Comparison of ENCODE assay signal across 8 cellular contexts in the genomic region with DNA sequence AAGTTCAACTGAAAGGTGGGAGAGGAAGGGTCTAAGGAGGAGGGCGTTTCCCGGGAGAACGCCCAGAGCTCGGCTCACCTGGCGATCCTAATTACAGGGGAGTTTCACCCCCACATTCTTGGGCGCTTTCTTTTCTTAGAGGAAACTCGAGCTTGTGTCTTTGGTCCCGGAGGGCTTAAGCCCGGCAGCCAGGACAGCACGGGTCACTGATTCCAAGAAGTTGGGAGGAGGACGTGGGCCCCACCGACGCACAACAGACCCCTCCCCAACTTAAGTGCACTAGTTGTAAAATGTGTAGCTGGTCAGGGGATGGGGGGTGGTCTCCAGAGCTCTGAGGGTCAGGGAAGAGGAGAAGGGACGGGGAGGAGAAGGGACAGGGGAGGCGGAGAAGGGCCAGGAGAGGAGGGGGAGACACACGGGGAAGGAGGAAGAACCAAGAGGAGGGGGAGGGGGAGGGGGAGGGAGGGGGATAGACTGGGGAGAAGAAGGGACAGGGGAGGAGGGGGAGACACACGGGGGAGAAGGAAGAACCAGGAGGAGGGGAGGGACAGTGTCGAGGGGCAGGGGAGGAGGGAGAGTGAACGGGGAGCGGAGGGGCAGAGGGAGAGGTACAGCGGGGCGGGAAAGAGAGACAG. TPM values are rescaled to one million over a fixed set of nuclear protein-coding genes. Genes with fewer than 3 reads are reported as not detected.
DNase-seq lines count a peak whose midpoint lies in the region; ATAC-seq and TF ChIP-seq lines count a peak whose summit lies in the region.

No MANE protein-coding gene starts in this region.

- H3K36me3 Mint-ChIP-seq in GM23338 (ENCODE audit: low read depth) = peaks cover 15% of the 10 kb centered on the region

- H3K4me3 Mint-ChIP-seq in GM23338 = peak overlapping the region; percentile 77

- H3K4me1 Mint-ChIP-seq in GM23338 = peaks cover 27% of the 10 kb centered on the region

- DNase-seq in ACHN (peak; percentile 58), GM23338 (ENCODE audit: low spot score) (peak; percentile 73), ascending aorta (ENCODE audit: low spot score in 2 of 2) (no peak), lower lobe of right lung (no peak), NCI-H1105 treated with DMSO at 0.1 percent for 48 hours (lab: John Stamatoyannopoulos, UW) (no peak), pons (ENCODE audit: low spot score) (no peak)
- no peak for DNase-seq in central memory CD4-positive, alpha-beta T cell
- no peak for DNase-seq in effector CD4-positive, alpha-beta T cell

- intact Hi-C loops in ascending aorta (cut with DNase I) (no loop called here), lower lobe of right lung (cut with DNase I) (no loop called here)

- H3K27me3 Mint-ChIP-seq in GM23338 (ENCODE audit: insufficient read depth, low read depth, poor library complexity) = peaks cover 10% of the 10 kb centered on the region

- H3K4me3 ChIP-seq in GM23338 = peak overlapping the region; percentile 61
- peak overlapping the region; percentile 44 to 78 for H3K4me3 ChIP-seq in ascending aorta
- peak overlapping the region; percentile 73 for H3K4me3 ChIP-seq in lower lobe of right lung

- H3K27me3 ChIP-seq in GM23338 (ENCODE audit: insufficient read depth) (no peaks in the 10 kb centered on the region), ascending aorta (peaks cover 7% of the 10 kb centered on the region), lower lobe of right lung (ENCODE audit: low read depth) (peaks cover 13% of the 10 kb centered on the region)

- ATAC-seq in GM23338 (peak; percentile 5; the same call in 2 of the 3 replicates), lower lobe of right lung (peak in 1 of 2 donors; percentile 35)

- peaks cover 51% of the 10 kb centered on the region for H3K79me2 ChIP-seq in GM23338 (replicated peaks; ENCODE audit: insufficient read depth)

- H3K27ac Mint-ChIP-seq in GM23338 = peak overlapping the region; percentile 66; the same call in 1 of the 2 replicates

- peak overlapping the region; percentile 80 for H3K4me2 ChIP-seq in GM23338

- H3K9me3 Mint-ChIP-seq in GM23338 = peaks cover 12% of the 10 kb centered on the region

- H3K27ac ChIP-seq in GM23338 (ENCODE audit: low read depth) = peak overlapping the region; percentile 95
- no peak overlapping the region for H3K27ac ChIP-seq in ascending aorta
- peak overlapping the region; percentile 58 for H3K27ac ChIP-seq in lower lobe of right lung

- in situ Hi-C loops in ACHN (cut with HindIII; ENCODE audit: low pct_ligation_motif_present, low pct_unique_long_range_greater_than_20kb, low sequenced_read_pairs) = loop anchor here (25.0 kb wide), 1 partner anchor 113 kb away; the partner anchor contains the start of gene BRI3

- no peaks in the 10 kb centered on the region for H3K9me2 ChIP-seq in GM23338 (ENCODE audit: insufficient read depth)

- H4K20me1 ChIP-seq in GM23338 (replicated peaks; ENCODE audit: insufficient read depth) = peaks cover 32% of the 10 kb centered on the region

- H3K4me1 ChIP-seq in GM23338 (ENCODE audit: insufficient read depth) (peaks cover 23% of the 10 kb centered on the region), ascending aorta (peaks cover 3 to 8% of the 10 kb centered on the region in 2 donors), lower lobe of right lung (peaks cover 5% of the 10 kb centered on the region)

- H3K36me3 ChIP-seq in GM23338 (ENCODE audit: insufficient read depth) (no peaks in the 10 kb centered on the region), ascending aorta (no peaks in the 10 kb centered on the region), lower lobe of right lung (no peaks in the 10 kb centered on the region)

- H3K9me3 ChIP-seq in ascending aorta (no peaks in the 10 kb centered on the region), lower lobe of right lung (no peaks in the 10 kb centered on the region)

- no peak for TF ChIP-seq CTCF in GM23338 (conservative IDR thresholded peaks at IDR 0.05; ENCODE audit: low read depth in 2 of 2)
- TF ChIP-seq CTCF in ascending aorta (IDR thresholded peaks at IDR 0.05) = no peak
- TF ChIP-seq CTCF in lower lobe of right lung (IDR thresholded peaks at IDR 0.05) = no peak

- H2AFZ ChIP-seq in GM23338 = no peak overlapping the region

- H3F3A ChIP-seq in GM23338 (replicated peaks; ENCODE audit: low read depth) = 0 out of 2 replicates have a peak, but pooled peaks cover 2% of the 10 kb centered on the region

TF ChIP-seq in GM23338, 12 proteins besides CTCF, POLR2A, EP300 and RAD21 (continues in another document):
- no peak for TF ChIP-seq ZNF331 (CRISPR knock-in tag; IDR thresholded peaks at IDR 0.05; ENCODE audit: low read depth)
- TF ChIP-seq STAT1 (IDR thresholded peaks at IDR 0.05; ENCODE audit: unreplicated experiment) = no peak
- TF ChIP-seq, protein P1, sequence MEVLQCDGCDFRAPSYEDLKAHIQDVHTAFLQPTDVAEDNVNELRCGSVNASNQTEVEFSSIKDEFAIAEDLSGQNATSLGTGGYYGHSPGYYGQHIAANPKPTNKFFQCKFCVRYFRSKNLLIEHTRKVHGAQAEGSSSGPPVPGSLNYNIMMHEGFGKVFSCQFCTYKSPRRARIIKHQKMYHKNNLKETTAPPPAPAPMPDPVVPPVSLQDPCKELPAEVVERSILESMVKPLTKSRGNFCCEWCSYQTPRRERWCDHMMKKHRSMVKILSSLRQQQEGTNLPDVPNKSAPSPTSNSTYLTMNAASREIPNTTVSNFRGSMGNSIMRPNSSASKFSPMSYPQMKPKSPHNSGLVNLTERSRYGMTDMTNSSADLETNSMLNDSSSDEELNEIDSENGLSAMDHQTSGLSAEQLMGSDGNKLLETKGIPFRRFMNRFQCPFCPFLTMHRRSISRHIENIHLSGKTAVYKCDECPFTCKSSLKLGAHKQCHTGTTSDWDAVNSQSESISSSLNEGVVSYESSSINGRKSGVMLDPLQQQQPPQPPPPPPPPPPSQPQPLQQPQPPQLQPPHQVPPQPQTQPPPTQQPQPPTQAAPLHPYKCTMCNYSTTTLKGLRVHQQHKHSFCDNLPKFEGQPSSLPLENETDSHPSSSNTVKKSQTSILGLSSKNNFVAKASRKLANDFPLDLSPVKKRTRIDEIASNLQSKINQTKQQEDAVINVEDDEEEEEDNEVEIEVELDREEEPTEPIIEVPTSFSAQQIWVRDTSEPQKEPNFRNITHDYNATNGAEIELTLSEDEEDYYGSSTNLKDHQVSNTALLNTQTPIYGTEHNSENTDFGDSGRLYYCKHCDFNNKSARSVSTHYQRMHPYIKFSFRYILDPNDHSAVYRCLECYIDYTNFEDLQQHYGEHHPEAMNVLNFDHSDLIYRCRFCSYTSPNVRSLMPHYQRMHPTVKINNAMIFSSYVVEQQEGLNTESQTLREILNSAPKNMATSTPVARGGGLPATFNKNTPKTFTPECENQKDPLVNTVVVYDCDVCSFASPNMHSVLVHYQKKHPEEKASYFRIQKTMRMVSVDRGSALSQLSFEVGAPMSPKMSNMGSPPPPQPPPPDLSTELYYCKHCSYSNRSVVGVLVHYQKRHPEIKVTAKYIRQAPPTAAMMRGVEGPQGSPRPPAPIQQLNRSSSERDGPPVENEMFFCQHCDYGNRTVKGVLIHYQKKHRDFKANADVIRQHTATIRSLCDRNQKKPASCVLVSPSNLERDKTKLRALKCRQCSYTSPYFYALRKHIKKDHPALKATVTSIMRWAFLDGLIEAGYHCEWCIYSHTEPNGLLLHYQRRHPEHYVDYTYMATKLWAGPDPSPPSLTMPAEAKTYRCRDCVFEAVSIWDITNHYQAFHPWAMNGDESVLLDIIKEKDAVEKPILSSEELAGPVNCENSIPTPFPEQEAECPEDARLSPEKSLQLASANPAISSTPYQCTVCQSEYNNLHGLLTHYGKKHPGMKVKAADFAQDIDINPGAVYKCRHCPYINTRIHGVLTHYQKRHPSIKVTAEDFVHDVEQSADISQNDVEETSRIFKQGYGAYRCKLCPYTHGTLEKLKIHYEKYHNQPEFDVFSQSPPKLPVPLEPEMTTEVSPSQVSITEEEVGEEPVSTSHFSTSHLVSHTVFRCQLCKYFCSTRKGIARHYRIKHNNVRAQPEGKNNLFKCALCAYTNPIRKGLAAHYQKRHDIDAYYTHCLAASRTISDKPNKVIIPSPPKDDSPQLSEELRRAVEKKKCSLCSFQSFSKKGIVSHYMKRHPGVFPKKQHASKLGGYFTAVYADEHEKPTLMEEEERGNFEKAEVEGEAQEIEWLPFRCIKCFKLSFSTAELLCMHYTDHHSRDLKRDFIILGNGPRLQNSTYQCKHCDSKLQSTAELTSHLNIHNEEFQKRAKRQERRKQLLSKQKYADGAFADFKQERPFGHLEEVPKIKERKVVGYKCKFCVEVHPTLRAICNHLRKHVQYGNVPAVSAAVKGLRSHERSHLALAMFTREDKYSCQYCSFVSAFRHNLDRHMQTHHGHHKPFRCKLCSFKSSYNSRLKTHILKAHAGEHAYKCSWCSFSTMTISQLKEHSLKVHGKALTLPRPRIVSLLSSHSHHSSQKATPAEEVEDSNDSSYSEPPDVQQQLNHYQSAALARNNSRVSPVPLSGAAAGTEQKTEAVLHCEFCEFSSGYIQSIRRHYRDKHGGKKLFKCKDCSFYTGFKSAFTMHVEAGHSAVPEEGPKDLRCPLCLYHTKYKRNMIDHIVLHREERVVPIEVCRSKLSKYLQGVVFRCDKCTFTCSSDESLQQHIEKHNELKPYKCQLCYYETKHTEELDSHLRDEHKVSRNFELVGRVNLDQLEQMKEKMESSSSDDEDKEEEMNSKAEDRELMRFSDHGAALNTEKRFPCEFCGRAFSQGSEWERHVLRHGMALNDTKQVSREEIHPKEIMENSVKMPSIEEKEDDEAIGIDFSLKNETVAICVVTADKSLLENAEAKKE (CRISPR knock-in tag; IDR thresholded peaks at IDR 0.05) = no peak
- TF ChIP-seq CREB1 (CRISPR knock-in tag; IDR thresholded peaks at IDR 0.05; ENCODE audit: low read depth) = no peak
- TF ChIP-seq POLR2AphosphoS5 (IDR thresholded peaks at IDR 0.05; ENCODE audit: low read depth) = no peak
- TF ChIP-seq, protein P2, sequence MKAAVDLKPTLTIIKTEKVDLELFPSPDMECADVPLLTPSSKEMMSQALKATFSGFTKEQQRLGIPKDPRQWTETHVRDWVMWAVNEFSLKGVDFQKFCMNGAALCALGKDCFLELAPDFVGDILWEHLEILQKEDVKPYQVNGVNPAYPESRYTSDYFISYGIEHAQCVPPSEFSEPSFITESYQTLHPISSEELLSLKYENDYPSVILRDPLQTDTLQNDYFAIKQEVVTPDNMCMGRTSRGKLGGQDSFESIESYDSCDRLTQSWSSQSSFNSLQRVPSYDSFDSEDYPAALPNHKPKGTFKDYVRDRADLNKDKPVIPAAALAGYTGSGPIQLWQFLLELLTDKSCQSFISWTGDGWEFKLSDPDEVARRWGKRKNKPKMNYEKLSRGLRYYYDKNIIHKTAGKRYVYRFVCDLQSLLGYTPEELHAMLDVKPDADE (IDR thresholded peaks at IDR 0.05) = no peak
- no peak for TF ChIP-seq NANOG (IDR thresholded peaks at IDR 0.05; ENCODE audit: borderline replicate concordance)
- no peak for TF ChIP-seq ZNF114 (CRISPR knock-in tag; IDR thresholded peaks at IDR 0.05)
- no peak for TF ChIP-seq JUNB (IDR thresholded peaks at IDR 0.05; ENCODE audit: unreplicated experiment)
- TF ChIP-seq EZH2phosphoT487 (IDR thresholded peaks at IDR 0.05; ENCODE audit: unreplicated experiment) = no peak

RNA-seq across cellular contexts. Expression of gene BAIAP2L1, which starts 0.9 kb away (rescaled TPM):
- total RNA-seq in GM23338 (2014; rRNA removed; shearing (Covaris generic)) = 37.2 and 38.3 TPM in 2 replicates
- polyA plus RNA-seq in GM23338 (2016; fragmentation: Nextera tagmentation; extraction: Ambion mirVana) = 23.8 and 24.1 TPM in 2 replicates
- total RNA-seq in ascending aorta = 2.8 TPM
- 21.1 TPM for total RNA-seq in lower lobe of right lung

Comparison
In these comparisons a context has a peak if more than half of its experiments do, and no peak if none do; other contexts are left out.
1. DNase-seq: peak in ACHN (single experiment) and GM23338 (single experiment); none in ascending aorta (0 of 2), lower lobe of right lung (single experiment), central memory CD4-positive, alpha-beta T cell (single experiment), NCI-H1105 treated with DMSO at 0.1 percent for 48 hours (single experiment), effector CD4-positive, alpha-beta T cell (single experiment) and pons (single experiment).
2. H3K27ac ChIP-seq: peak in GM23338 (single experiment) and lower lobe of right lung (single experiment); none in ascending aorta (0 of 2).
3. Peak in every context shown above with its lines, with median percentiles within 50 percentile points of each other: H3K4me3 ChIP-seq.